22 cellular contexts compared by ENCODE assay signal in genomic region chr12:21987786-21988185, GRCh38. TPM values are rescaled to one million over a fixed set of nuclear protein-coding genes. Genes with fewer than 3 reads are reported as not detected.
"Had no signal": no experiment of that assay in that cellular context is flagged by ENCODE, and none has a peak within 500 bp of the region (broad histone marks: within the 10 kb centered on the region; RNA-seq: fewer than 3 reads in every experiment).

No MANE protein-coding gene starts in this region.

- H3K27ac ChIP-seq: epithelial cell of prostate, gastrocnemius medialis, neutrophil, right lobe of liver, thoracic aorta, tibial nerve, upper lobe of left lung had no signal

- H3K4me1 ChIP-seq: gastrocnemius medialis, right lobe of liver, tibial nerve had no signal

- H3K4me3 ChIP-seq: gastrocnemius medialis, right lobe of liver, thoracic aorta, tibial nerve, upper lobe of left lung had no signal

- H3K9me3 ChIP-seq: gastrocnemius medialis, neutrophil, right lobe of liver, thoracic aorta, tibial nerve, upper lobe of left lung had no signal

- H3K27me3 ChIP-seq: gastrocnemius medialis, neutrophil, right lobe of liver, tibial nerve, upper lobe of left lung had no signal

- DNase-seq: cortex of kidney; effector CD4-positive, alpha-beta T cell; foreskin fibroblast; gastrocnemius medialis; head of caudate nucleus; naive thymus-derived CD8-positive, alpha-beta T cell; posterior cingulate gyrus; retina; right lobe of liver; small intestine; stimulated activated CD4-positive, alpha-beta T cell treated with anti-CD3 and anti-CD28 coated beads, Interleukin-15, amount 100 ng/mL, for 24 hours; stimulated activated CD4-positive, alpha-beta T cell treated with anti-CD3 and anti-CD28 coated beads, Interleukin-2, amount 100 ng/mL, for 48 hours; stimulated activated naive B cell treated with anti-CD40 and anti-IgM and Interleukin-4, amounts not matched to agents 10 μg/mL and 1 μg/mL and 100 μg/mL, for 72 hours; upper lobe of left lung had no signal

- FAIRE-seq: keratinocyte, small intestine, urothelium cell line had no signal

- H3K36me3 ChIP-seq: gastrocnemius medialis, neutrophil, right lobe of liver, thoracic aorta, tibial nerve, upper lobe of left lung had no signal

RNA-seq across cellular contexts. Expression of gene ABCC9, which starts 46.6 kb away (rescaled TPM):
- total RNA-seq: dermis microvascular lymphatic vessel endothelial cell; naive thymus-derived CD8-positive, alpha-beta T cell; pulmonary artery endothelial cell had no signal
- polyA plus RNA-seq: keratinocyte; naive thymus-derived CD8-positive, alpha-beta T cell had no signal
